In genomic region chr13:39607876-39608275, GRCh38 we compare ENCODE assay signal across 4 cellular contexts. TPM values are rescaled to one million over a fixed set of nuclear protein-coding genes. Genes with fewer than 3 reads are reported as not detected.
"Had no signal": no experiment of that assay in that cellular context is flagged by ENCODE, and none has a peak within 500 bp of the region (broad histone marks: within the 10 kb centered on the region; RNA-seq: fewer than 3 reads in every experiment).

No MANE protein-coding gene starts in this region.

- H3K4me3 ChIP-seq: GM12878 had no signal

- ATAC-seq: GM12878 had no signal

- DNase-seq: GDM1, GF-D8 had no signal

RNA-seq across cellular contexts. Expression of gene LHFPL6, which starts 4.9 kb away (rescaled TPM):
- total RNA-seq: G401 had no signal
